In the genomic region with DNA sequence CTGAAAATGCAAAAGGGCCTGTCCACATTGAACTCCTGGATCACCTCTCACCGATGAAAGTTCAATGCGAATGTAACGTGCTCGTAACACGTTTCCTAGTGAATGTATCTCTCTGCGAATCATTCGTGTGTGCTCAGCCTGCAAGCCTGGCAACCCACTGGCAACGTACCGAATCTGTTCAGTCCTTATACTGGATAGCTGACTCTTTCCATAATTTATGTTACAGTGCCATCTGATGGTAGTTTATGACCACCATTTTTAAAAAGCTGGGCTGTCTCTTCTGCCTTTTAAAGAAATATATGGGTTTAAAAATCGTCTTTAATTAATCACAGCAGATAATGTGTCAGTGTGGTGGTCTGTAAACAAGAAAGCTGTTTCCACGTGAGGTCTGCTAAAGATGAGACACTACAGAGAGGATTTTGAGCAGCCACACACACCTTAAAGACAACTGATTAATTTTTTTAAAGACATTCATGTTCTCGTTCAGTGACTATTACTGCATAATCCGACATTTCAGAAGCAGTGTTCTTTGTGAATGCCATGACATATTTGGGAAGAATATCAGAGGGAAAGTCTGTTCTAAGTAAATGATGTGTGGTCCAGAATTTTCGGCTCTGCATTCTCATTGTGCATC, we compare ENCODE assay signal across 8 cellular contexts.
A peak's percentile ranks its signal among the peaks of the same experiment; 100 is the strongest.
DNase-seq lines count a peak whose midpoint lies in the region; ATAC-seq, FAIRE-seq and TF ChIP-seq lines count a peak whose summit lies in the region.

No MANE protein-coding gene starts in this region.

- in situ Hi-C loops in SK-MEL-5 (cut with HindIII; ENCODE audit: low pct_unique_long_range_greater_than_20kb, low sequenced_read_pairs) = no loop called here

- BruUV-seq in endothelial cell of umbilical vein (replicated peaks; lab: Mats Ljungman, UMichigan) = no TSS peak

- H3K4me3 ChIP-seq in LNCaP clone FGC (ENCODE audit: low read depth, low read length) (no peak overlapping the region), endothelial cell of umbilical vein (replicated peaks in 1 of 3; ENCODE audit: insufficient read depth in 1 of 3, low read depth in 1 of 3, low read length in 3 of 3) (no peak overlapping the region), aorta (ENCODE audit: low read length in 2 of 2) (peak overlapping the region in 1 of 2 donors; percentile 63)

- no peaks in the 10 kb centered on the region for H3K9me1 ChIP-seq in endothelial cell of umbilical vein (replicated peaks; ENCODE audit: control insufficient read depth, extremely low read depth, insufficient read depth, low read length)

- TF ChIP-seq CTCF in LNCaP clone FGC (IDR thresholded peaks at IDR 0.05; ENCODE audit: control insufficient read depth, extremely low read depth, insufficient read depth) (peak; percentile 69), endothelial cell of umbilical vein (IDR thresholded peaks at IDR 0.05; ENCODE audit: extremely low read depth in 1 of 2, insufficient read depth in 1 of 2, low read depth in 1 of 2, low read length in 2 of 2) (peak; percentile 17 to 42)

- POLR2A ChIA-PET in endothelial cell of umbilical vein (lab: Charles Lee) = no interaction called here

- dilution Hi-C loops in endothelial cell of umbilical vein (cut with MboI; ENCODE audit: extremely low pct_ligation_motif_present, low sequenced_read_pairs) = no loop called here

- H3K79me2 ChIP-seq in endothelial cell of umbilical vein (ENCODE audit: control insufficient read depth, insufficient read depth, low read length) = no peaks in the 10 kb centered on the region

- H3K27me3 ChIP-seq in endothelial cell of umbilical vein (ENCODE audit: control insufficient read depth in 2 of 2, insufficient read depth in 2 of 2, low read length in 2 of 2) = no peaks in the 10 kb centered on the region
- no peaks in the 10 kb centered on the region for H3K27me3 ChIP-seq in aorta (ENCODE audit: control insufficient read depth in 1 of 2, insufficient read depth in 2 of 2, low read length in 1 of 2)

- peak; percentile 5 for DNase-seq in activated naive CD4-positive, alpha-beta T cell treated with Interleukin-2 at 50 U/mL for 16 hours
- DNase-seq in activated naive CD4-positive, alpha-beta T cell (lab: John Stamatoyannopoulos, UW) = no peak
- peak; percentile 71 for DNase-seq in LNCaP clone FGC (ENCODE audit: low read depth)
- peak; percentile 75 for DNase-seq in SK-MEL-5 (ENCODE audit: low read depth, low spot score)
- DNase-seq in endothelial cell of umbilical vein (ENCODE audit: low read depth, low spot score) = peak; percentile 78
- DNase-seq in middle frontal gyrus (ENCODE audit: extremely low spot score, low spot score) = peak; percentile 69
- DNase-seq in aorta = peak in 1 of 2 donors; percentile 70

- H3K4me2 ChIP-seq in endothelial cell of umbilical vein (ENCODE audit: insufficient read depth, low read length) = no peak overlapping the region

- H3K4me1 ChIP-seq in endothelial cell of umbilical vein (ENCODE audit: control insufficient read depth, extremely low read depth, insufficient read depth, low read length) = peaks cover 9% of the 10 kb centered on the region
- no peaks in the 10 kb centered on the region for H3K4me1 ChIP-seq in aorta (ENCODE audit: control insufficient read depth in 1 of 2, insufficient read depth in 2 of 2, low read length in 2 of 2)

- WGBS in aorta, 2 donors = 24 to 25% methylated on average over 14 of the region's 14 CpGs

- intact Hi-C loops in endothelial cell of umbilical vein (cut with micrococcal nuclease) = loop anchor here (1.0 to 5.0 kb wide), 8 partner anchors 348 to 1589 kb away; no protein-coding TSS in a partner anchor
- intact Hi-C loops in aorta (cut with DNase I) = loop anchor here (5.0 to 10.0 kb wide), 6 partner anchors 66 to 1588 kb away; no protein-coding TSS in a partner anchor

- ATAC-seq in aorta (ENCODE audit: low FRiP score) (peak; percentile 66), GM21526 (IDR thresholded peaks at IDR 0.05; ENCODE audit: low FRiP score, unreplicated experiment) (no peak)

- H3K36me3 ChIP-seq in endothelial cell of umbilical vein (ENCODE audit: control insufficient read depth in 2 of 2, extremely low read depth in 1 of 2, insufficient read depth in 2 of 2, low read length in 2 of 2) (no peaks in the 10 kb centered on the region), aorta (ENCODE audit: control insufficient read depth in 1 of 2, insufficient read depth in 2 of 2, low read length in 1 of 2) (no peaks in the 10 kb centered on the region)

- no peak overlapping the region for H3K27ac ChIP-seq in endothelial cell of umbilical vein (ENCODE audit: insufficient read depth, low read depth, low read length)
- no peak overlapping the region for H3K27ac ChIP-seq in aorta (ENCODE audit: low read depth in 1 of 2, low read length in 2 of 2)

- CTCF ChIA-PET in endothelial cell of umbilical vein (lab: Charles Lee) = interaction anchor here (0.5 to 4.5 kb wide), 37 partner anchors 10 to 1705 kb away, joined by 3 to 77 read pairs (median 4); no protein-coding TSS in a partner anchor

- no peak overlapping the region for H2AFZ ChIP-seq in endothelial cell of umbilical vein (ENCODE audit: low read depth, low read length)

- peak; percentile 68 for FAIRE-seq in endothelial cell of umbilical vein (lab: Jason Lieb, UNC)

- H3K9ac ChIP-seq in endothelial cell of umbilical vein (replicated peaks; ENCODE audit: extremely low read depth, insufficient read depth, low read length) = no peak overlapping the region

- no peaks in the 10 kb centered on the region for H3K9me3 ChIP-seq in endothelial cell of umbilical vein (replicated peaks; ENCODE audit: control insufficient read depth, insufficient read depth, low read length)
- no peaks in the 10 kb centered on the region for H3K9me3 ChIP-seq in aorta (ENCODE audit: control insufficient read depth, low read length)

- no peak for TF ChIP-seq POLR2A in endothelial cell of umbilical vein (IDR thresholded peaks at IDR 0.05; ENCODE audit: low read depth, low read length)

- no peaks in the 10 kb centered on the region for H4K20me1 ChIP-seq in endothelial cell of umbilical vein (replicated peaks; ENCODE audit: control insufficient read depth, extremely low read depth, insufficient read depth, low read length)

TF ChIP-seq in endothelial cell of umbilical vein, 7 proteins besides CTCF, POLR2A, EP300 and RAD21:
- TF ChIP-seq, protein P1, sequence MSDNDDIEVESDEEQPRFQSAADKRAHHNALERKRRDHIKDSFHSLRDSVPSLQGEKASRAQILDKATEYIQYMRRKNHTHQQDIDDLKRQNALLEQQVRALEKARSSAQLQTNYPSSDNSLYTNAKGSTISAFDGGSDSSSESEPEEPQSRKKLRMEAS (IDR thresholded peaks at IDR 0.05; ENCODE audit: insufficient read depth, insufficient read length) = no peak
- TF ChIP-seq EZH2 (IDR thresholded peaks at IDR 0.05; ENCODE audit: borderline replicate concordance, low read depth, low read length, severe bottlenecking) (no peak), POLR2AphosphoS5 (IDR thresholded peaks at IDR 0.05; ENCODE audit: insufficient read depth, low read depth, low read length) (no peak), MYC (IDR thresholded peaks at IDR 0.05; ENCODE audit: low read depth, low read length) (no peak), JUN (IDR thresholded peaks at IDR 0.05; ENCODE audit: borderline replicate concordance, insufficient read depth, insufficient read length, low read depth) (no peak), FOS (IDR thresholded peaks at IDR 0.05; ENCODE audit: borderline replicate concordance, insufficient read depth, low read length) (no peak), GATA2 (IDR thresholded peaks at IDR 0.05; ENCODE audit: insufficient read depth, insufficient read length, low read depth, low read length) (no peak)

Comparison
In these comparisons a context has a peak if more than half of its experiments do, and no peak if none do; other contexts are left out.
1. DNase-seq: peak in activated naive CD4-positive, alpha-beta T cell treated with Interleukin-2 at 50 U/mL for 16 hours (single experiment), LNCaP clone FGC (single experiment), SK-MEL-5 (single experiment), endothelial cell of umbilical vein (single experiment) and middle frontal gyrus (single experiment); none in activated naive CD4-positive, alpha-beta T cell (0 of 4).